ENCODE assay signal across 8 cellular contexts in the genomic region with DNA sequence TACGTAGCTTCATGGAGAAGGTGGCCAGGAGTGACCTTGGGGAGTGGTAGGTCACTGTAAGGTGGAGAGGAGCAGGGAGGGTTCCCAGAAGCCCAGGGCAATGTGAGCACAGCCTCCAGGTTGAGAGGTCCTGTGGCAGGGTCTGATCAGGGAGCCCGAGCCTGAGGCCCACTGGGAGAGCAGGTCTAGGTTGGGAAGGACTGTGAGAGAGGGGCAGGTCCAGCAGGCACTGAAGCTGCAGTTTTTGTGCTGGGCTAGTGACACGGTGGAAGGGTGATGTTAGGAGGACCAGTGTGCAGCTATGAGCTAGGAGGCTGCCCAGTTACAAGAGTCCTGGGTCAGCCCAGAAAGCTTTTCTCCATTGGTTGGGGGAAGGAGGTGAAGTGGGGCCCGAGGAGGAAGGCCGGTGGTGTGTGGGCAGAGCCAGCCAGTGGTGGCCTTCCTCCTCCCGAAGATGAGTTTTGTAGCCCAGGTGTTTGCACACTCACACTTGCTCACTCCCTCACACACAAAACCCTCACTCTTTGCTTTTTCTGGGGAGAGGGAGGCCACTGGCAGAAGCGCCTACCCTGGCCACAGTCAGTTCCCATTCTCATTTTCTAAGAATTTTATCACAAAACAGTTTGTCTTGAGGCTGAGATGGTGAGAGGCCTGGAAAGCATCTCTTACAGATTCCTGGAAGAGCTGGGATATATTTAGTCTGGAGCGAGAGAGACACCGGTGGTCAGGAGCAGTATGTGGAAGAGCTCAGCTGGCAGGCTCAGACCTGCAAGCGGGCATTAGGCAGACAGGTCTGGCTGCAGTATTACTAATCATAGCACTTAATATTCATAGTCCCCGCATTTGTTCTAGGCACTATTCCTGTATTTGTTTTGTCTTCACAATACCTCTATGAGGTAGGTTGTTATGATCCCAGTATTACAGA. TPM values are rescaled to one million over a fixed set of nuclear protein-coding genes. Genes with fewer than 3 reads are reported as not detected.
DNase-seq lines count a peak whose midpoint lies in the region; FAIRE-seq and TF ChIP-seq lines count a peak whose summit lies in the region.

No MANE protein-coding gene starts in this region.

- no peak for FAIRE-seq in GM12892 (lab: Jason Lieb, UNC)

- peak overlapping the region; percentile 82 for H3K4me2 ChIP-seq in OCI-LY7 (ENCODE audit: low read length)

- H3K27ac Mint-ChIP-seq in endothelial cell (ENCODE audit: unreplicated experiment), result no peak overlapping the region
- peak overlapping the region; percentile 45 for H3K27ac Mint-ChIP-seq in osteocyte (ENCODE audit: unreplicated experiment)

- no peaks in the 10 kb centered on the region for H4K20me1 ChIP-seq in OCI-LY7 (ENCODE audit: insufficient read depth, low read length)

- POLR2A ChIA-PET in OCI-LY7 (lab: Charles Lee), result interaction anchor here (0.6 to 0.9 kb wide), 2 partner anchors 166 to 675 kb away, joined by 3 to 5 read pairs; no protein-coding TSS in a partner anchor

- H3K36me3 ChIP-seq in OCI-LY7 (ENCODE audit: insufficient read depth, low read length), result peaks cover 3% of the 10 kb centered on the region; the same call in 1 of the 2 replicates

- DNase-seq in DMS114 treated with DMSO at 0.1 percent for 48 hours (lab: John Stamatoyannopoulos, UW; ENCODE audit: unreplicated experiment) (peak; percentile 20), OCI-LY7 (ENCODE audit: low spot score) (no peak), endothelial cell (ENCODE audit: low spot score) (peak; percentile 6), osteocyte (ENCODE audit: extremely low spot score, unreplicated experiment) (peak; percentile 72), NCI-H524 treated with DMSO at 0.1 percent for 48 hours (lab: John Stamatoyannopoulos, UW) (no peak), NCI-H446 treated with DMSO at 0.1 percent for 48 hours (lab: John Stamatoyannopoulos, UW) (no peak), GM12892 (ENCODE audit: insufficient read length) (no peak), hippocampal formation (lab: John Stamatoyannopoulos, UW) (no peak)

- H2AFZ ChIP-seq in OCI-LY7 (ENCODE audit: low read length), result no peak overlapping the region

- no peaks in the 10 kb centered on the region for H3K9me3 Mint-ChIP-seq in endothelial cell (ENCODE audit: unreplicated experiment)
- H3K9me3 Mint-ChIP-seq in osteocyte (ENCODE audit: unreplicated experiment), result peaks cover 9% of the 10 kb centered on the region

- CTCF ChIA-PET in OCI-LY7 (lab: Charles Lee; ENCODE audit: unreplicated experiment), result interaction anchor here (1.1 kb wide), 1 partner anchor 55 kb away, joined by 3 read pairs; no protein-coding TSS in a partner anchor

- H3K4me1 ChIP-seq in OCI-LY7 (ENCODE audit: insufficient read depth, low read length, poor library complexity, severe bottlenecking), result peaks cover 12% of the 10 kb centered on the region

- H3K36me3 Mint-ChIP-seq in endothelial cell (ENCODE audit: low read depth, unreplicated experiment) (peaks cover 12% of the 10 kb centered on the region), osteocyte (ENCODE audit: unreplicated experiment) (peaks cover 5% of the 10 kb centered on the region)

- H3K4me3 ChIP-seq in OCI-LY7 (ENCODE audit: low read depth, low read length, poor library complexity, severe bottlenecking), result peak overlapping the region; percentile 96

- H3K4me3 Mint-ChIP-seq in endothelial cell (ENCODE audit: unreplicated experiment), result peak overlapping the region; percentile 93
- peak overlapping the region; percentile 78 for H3K4me3 Mint-ChIP-seq in osteocyte (ENCODE audit: unreplicated experiment)

- no peak for TF ChIP-seq POLR2A in GM12892 (IDR thresholded peaks at IDR 0.05; ENCODE audit: low read depth, low read length)

- no TSS peak for BruUV-seq in OCI-LY7 (replicated peaks; lab: Mats Ljungman, UMichigan)

- H3K27ac ChIP-seq in OCI-LY7 (ENCODE audit: low read depth, low read length, poor library complexity, severe bottlenecking), result no peak overlapping the region

- H3K9me3 ChIP-seq in OCI-LY7 (ENCODE audit: low read length), result peaks cover 9% of the 10 kb centered on the region

- intact Hi-C loops in OCI-LY7 (cut with micrococcal nuclease; ENCODE audit: unreplicated experiment), result loop anchor here (5.0 kb wide), 1 partner anchor 56 kb away; a partner anchor contains a TSS

- H3K79me2 ChIP-seq in OCI-LY7 (ENCODE audit: insufficient read depth, low read depth, low read length), result no peaks in the 10 kb centered on the region

- H3K9me2 ChIP-seq in OCI-LY7 (ENCODE audit: insufficient read depth, low read length), result no peaks in the 10 kb centered on the region

- TF ChIP-seq CTCF in OCI-LY7 (conservative IDR thresholded peaks at IDR 0.05; ENCODE audit: low read length), result no peak
- no peak for TF ChIP-seq CTCF in endothelial cell (IDR thresholded peaks at IDR 0.05; ENCODE audit: unreplicated experiment)
- TF ChIP-seq CTCF in osteocyte (IDR thresholded peaks at IDR 0.05), result peak; percentile 17

- peaks cover 17% of the 10 kb centered on the region for H3K27me3 Mint-ChIP-seq in endothelial cell (ENCODE audit: unreplicated experiment)
- H3K27me3 Mint-ChIP-seq in osteocyte (ENCODE audit: unreplicated experiment), result no peaks in the 10 kb centered on the region

- H3K4me1 Mint-ChIP-seq in endothelial cell (ENCODE audit: unreplicated experiment) (peaks cover 10% of the 10 kb centered on the region), osteocyte (ENCODE audit: unreplicated experiment) (peaks cover 25% of the 10 kb centered on the region)

RNA-seq across cellular contexts. Expression of a gene that starts 57.1 kb away (rescaled TPM):
- 0.22 TPM in 1 of 2 replicates, not detected in the other for total RNA-seq in OCI-LY7 (2014; rRNA removed; shearing (Covaris generic))
- 0.40 TPM in 1 of 2 replicates, not detected in the other for total RNA-seq in OCI-LY7 (2022)
- total RNA-seq in endothelial cell (ENCODE audit: unreplicated experiment), result 64.2 TPM
- total RNA-seq in osteocyte, result 3.4 and 4.4 TPM in 2 replicates
- not detected for polyA plus RNA-seq in GM12892 (2012; ENCODE audit: missing spikeins)

Comparison
In these comparisons a context has a peak if more than half of its experiments do, and no peak if none do; other contexts are left out.
1. DNase-seq: peak in DMS114 treated with DMSO at 0.1 percent for 48 hours (single experiment), endothelial cell (single experiment) and osteocyte (single experiment); none in OCI-LY7 (single experiment), NCI-H524 treated with DMSO at 0.1 percent for 48 hours (single experiment), NCI-H446 treated with DMSO at 0.1 percent for 48 hours (single experiment), GM12892 (single experiment) and hippocampal formation (0 of 2).
2. RNA of a gene that starts 57.1 kb away (total RNA-seq): 64.2 TPM in endothelial cell (single experiment); 3.4 to 4.4 TPM in osteocyte and 0.22 to 0.40 TPM in OCI-LY7; every median in the first group is over 10 times any median in the second.